ENCODE assay signal across 20 cellular contexts in the genomic region with DNA sequence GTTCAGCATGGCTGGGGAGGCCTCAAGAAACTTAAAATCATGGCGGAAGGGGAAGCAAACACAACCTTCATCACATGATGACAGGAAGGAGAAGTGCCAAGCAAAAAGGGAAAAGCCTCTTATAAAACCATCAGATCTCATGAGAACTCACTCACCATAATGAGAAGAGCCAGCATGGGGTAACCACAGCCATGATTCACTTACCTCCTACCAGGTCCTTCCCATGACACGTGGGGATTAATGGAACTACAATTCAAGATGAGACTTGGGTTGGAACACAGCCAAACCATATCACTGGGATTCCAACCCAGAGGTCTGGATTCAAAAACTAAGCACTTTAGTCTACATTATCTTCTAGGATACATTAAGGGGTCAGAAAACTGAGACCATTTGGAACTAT.
DNase-seq lines count a peak whose midpoint lies in the region; ATAC-seq, FAIRE-seq and TF ChIP-seq lines count a peak whose summit lies in the region.
"Had no signal": no experiment of that assay in that cellular context is flagged by ENCODE, and none has a peak within 500 bp of the region (broad histone marks: within the 10 kb centered on the region; RNA-seq: fewer than 3 reads in every experiment).

No MANE protein-coding gene starts in this region.

- H3K27ac ChIP-seq in SK-N-MC (no peak overlapping the region), epithelial cell of prostate (no peak overlapping the region), pancreas (no peak overlapping the region), adrenal gland (no peak overlapping the region)
- H3K27ac ChIP-seq: A549, SJCRH30 had no signal

- H3K36me3 ChIP-seq in SK-N-MC (ENCODE audit: insufficient read depth, low read length) (no peaks in the 10 kb centered on the region), pancreas (no peaks in the 10 kb centered on the region), adrenal gland (replicated peaks in 1 of 2) (no peaks in the 10 kb centered on the region)
- H3K36me3 ChIP-seq: HAP-1, SJCRH30 had no signal

- ATAC-seq in pancreas: no peak
- ATAC-seq: A549 had no signal

- no peaks in the 10 kb centered on the region for H3K9me3 ChIP-seq in SK-N-MC (ENCODE audit: low read depth, low read length)
- H3K9me3 ChIP-seq in pancreas: no peaks in the 10 kb centered on the region
- no peaks in the 10 kb centered on the region for H3K9me3 ChIP-seq in adrenal gland (replicated peaks in 1 of 3)
- H3K9me3 ChIP-seq: A549, HAP-1, SJCRH30 had no signal

- peak; percentile 2 for DNase-seq in ACHN
- DNase-seq in HS-5 (ENCODE audit: low read depth): peak; percentile 9
- peak; percentile 34 for DNase-seq in SK-N-MC (ENCODE audit: low read depth, low spot score)
- peak; percentile 0 for DNase-seq in epithelial cell of prostate (ENCODE audit: low read depth, low spot score)
- no peak for DNase-seq in pancreas
- DNase-seq in adrenal gland: no peak
- no peak for DNase-seq in activated naive CD4-positive, alpha-beta T cell treated with anti-CD3 and anti-CD28 coated beads, Interleukin-2, amount 50 U/mL, for 16 hours
- DNase-seq: C1 segment of cervical spinal cord; DMS 273 treated with DMSO at 0.1 percent for 48 hours; NCI-H1048; NCI-H1436 treated with DMSO at 0.1 percent for 48 hours; NCI-H2029 treated with DMSO at 0.1 percent for 48 hours; NCI-H2171 treated with DMSO at 0.1 percent for 48 hours; NCI-H446 treated with DMSO at 0.1 percent for 48 hours; NK-92 treated with Interleukin-12 subunit alpha and Interleukin-12 subunit beta, amount 100 ng/mL, for 24 hours; OCI-M1 had no signal

- H3K27me3 ChIP-seq in pancreas: no peaks in the 10 kb centered on the region
- H3K27me3 ChIP-seq in adrenal gland: no peaks in the 10 kb centered on the region
- H3K27me3 ChIP-seq: SJCRH30 had no signal

- intact Hi-C loops in pancreas (cut with DNase I) (no loop called here), adrenal gland (cut with DNase I) (no loop called here)

- H3K4me3 ChIP-seq in SK-N-MC: no peak overlapping the region
- H3K4me3 ChIP-seq in pancreas: no peak overlapping the region
- H3K4me3 ChIP-seq in adrenal gland: no peak overlapping the region
- H3K4me3 ChIP-seq: A549, HAP-1, SJCRH30 had no signal

- FAIRE-seq in pancreas (lab: Jason Lieb, UNC): no peak
- FAIRE-seq: GM12892 had no signal

- in situ Hi-C loops in ACHN (cut with HindIII; ENCODE audit: low pct_ligation_motif_present, low pct_unique_long_range_greater_than_20kb, low sequenced_read_pairs): no loop called here

- TF ChIP-seq POLR2A in adrenal gland (IDR thresholded peaks at IDR 0.05): no peak

- no peak for TF ChIP-seq CTCF in pancreas (IDR thresholded peaks at IDR 0.05)
- no peak for TF ChIP-seq CTCF in adrenal gland (IDR thresholded peaks at IDR 0.05)

- WGBS in pancreas, 2 donors: 82 to 88% methylated on average over 2 of the region's 2 CpGs
- WGBS in adrenal gland, 4 donors: 81 to 93% (median 88%) methylated on average over 2 of the region's 2 CpGs

- H3K4me1 ChIP-seq in pancreas: no peaks in the 10 kb centered on the region
- H3K4me1 ChIP-seq in adrenal gland (replicated peaks in 1 of 2): no peaks in the 10 kb centered on the region
- H3K4me1 ChIP-seq: A549, HAP-1, SJCRH30 had no signal

- no peak overlapping the region for H3K9ac ChIP-seq in SK-N-MC (ENCODE audit: insufficient read length)

Comparison
In these comparisons a context has a peak if more than half of its experiments do, and no peak if none do; other contexts are left out.
1. DNase-seq: peak in ACHN (single experiment), HS-5 (single experiment), SK-N-MC (single experiment) and epithelial cell of prostate (single experiment); none in pancreas (0 of 6), adrenal gland (0 of 7) and activated naive CD4-positive, alpha-beta T cell treated with anti-CD3 and anti-CD28 coated beads, Interleukin-2, amount 50 U/mL, for 16 hours (single experiment).